ENCODE assay signal across 8 cellular contexts in the genomic region with DNA sequence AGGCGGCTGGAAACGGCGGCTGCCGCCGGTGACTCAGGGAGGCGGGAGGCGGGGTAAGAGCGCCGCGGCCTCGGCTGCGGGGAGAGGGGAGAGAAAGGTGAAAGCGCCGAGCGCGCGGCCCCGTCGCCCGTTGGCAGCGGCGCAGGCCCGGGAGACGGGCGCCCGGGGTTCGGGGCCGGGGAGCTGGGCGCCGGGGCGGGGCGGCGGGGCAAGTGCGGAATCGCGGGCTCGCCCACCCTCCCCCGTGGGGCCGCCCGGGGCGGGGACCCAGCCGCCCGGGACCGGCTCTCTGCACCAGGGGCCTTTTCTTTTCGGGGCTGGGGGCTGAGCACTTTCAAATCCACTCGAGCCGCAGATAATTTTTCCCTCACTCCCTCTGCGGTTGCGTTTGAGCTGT. TPM values are rescaled to one million over a fixed set of nuclear protein-coding genes. Genes with fewer than 3 reads are reported as not detected.
DNase-seq lines count a peak whose midpoint lies in the region; ATAC-seq and TF ChIP-seq lines count a peak whose summit lies in the region.

No MANE protein-coding gene starts in this region.

- no peaks in the 10 kb centered on the region for H4K20me1 ChIP-seq in GM23338 (replicated peaks; ENCODE audit: insufficient read depth)

- intact Hi-C loops in testis (cut with DNase I; ENCODE audit: low total_unique reads) = no loop called here

- peak overlapping the region; percentile 91 to 99 (median 96) for H3K4me3 Mint-ChIP-seq in CD4-positive, CD25-positive, alpha-beta regulatory T cell
- H3K4me3 Mint-ChIP-seq in GM23338 (peak overlapping the region; percentile 85), WTC11 (peak overlapping the region; percentile 84)

- POLR2A ChIA-PET in WTC11 (lab: Charles Lee) = interaction anchor here (0.5 to 1.7 kb wide), 12 partner anchors 9 to 246 kb away, joined by 3 to 10 read pairs (median 3); a partner anchor contains a TSS

- ATAC-seq in CD4-positive, CD25-positive, alpha-beta regulatory T cell (ENCODE audit: low read depth in 2 of 2) = no peak
- ATAC-seq in GM23338 (no peak), WTC11 (no peak), GM21786 (IDR thresholded peaks at IDR 0.05; ENCODE audit: unreplicated experiment) (no peak)

- H3K36me3 ChIP-seq in CD4-positive, CD25-positive, alpha-beta regulatory T cell (ENCODE audit: control insufficient read depth, insufficient read depth, low read length) = peaks cover 13% of the 10 kb centered on the region
- H3K36me3 ChIP-seq in GM23338 (ENCODE audit: insufficient read depth) = peaks cover 12% of the 10 kb centered on the region; the same call in 1 of the 2 replicates
- H3K36me3 ChIP-seq in iPS-15b (ENCODE audit: control insufficient read depth, insufficient read depth, low read length) = no peaks in the 10 kb centered on the region
- H3K36me3 ChIP-seq in testis (ENCODE audit: low read depth, missing control alignments) = no peaks in the 10 kb centered on the region

- H3K36me3 Mint-ChIP-seq in CD4-positive, CD25-positive, alpha-beta regulatory T cell = peaks cover 22% of the 10 kb centered on the region
- H3K36me3 Mint-ChIP-seq in GM23338 (ENCODE audit: low read depth) (peaks cover 31% of the 10 kb centered on the region), WTC11 (peaks cover 61% of the 10 kb centered on the region)

- peak overlapping the region; percentile 89 for H3K27ac ChIP-seq in CD4-positive, CD25-positive, alpha-beta regulatory T cell (ENCODE audit: insufficient read depth, low read length, poor library complexity, severe bottlenecking)
- H3K27ac ChIP-seq in GM23338 (ENCODE audit: low read depth) (no peak overlapping the region), testis (peak overlapping the region; percentile 95 to 97)

- peak; percentile 93 for TF ChIP-seq POLR2A in testis (IDR thresholded peaks at IDR 0.05)

- peak overlapping the region; percentile 95 to 99 (median 98) for H3K27ac Mint-ChIP-seq in CD4-positive, CD25-positive, alpha-beta regulatory T cell
- H3K27ac Mint-ChIP-seq in GM23338 = peak overlapping the region; percentile 100
- H3K27ac Mint-ChIP-seq in WTC11 = peak overlapping the region; percentile 83

- H2AFZ ChIP-seq in GM23338 = no peak overlapping the region

- peaks cover 0 to 29% (median 13%) of the 10 kb centered on the region in 7 donors for H3K9me3 Mint-ChIP-seq in CD4-positive, CD25-positive, alpha-beta regulatory T cell
- H3K9me3 Mint-ChIP-seq in GM23338 = peaks cover 42% of the 10 kb centered on the region
- peaks cover 38% of the 10 kb centered on the region for H3K9me3 Mint-ChIP-seq in WTC11

- no peak for TF ChIP-seq CTCF in GM23338 (conservative IDR thresholded peaks at IDR 0.05; ENCODE audit: low read depth in 2 of 2)
- no peak for TF ChIP-seq CTCF in WTC11 (IDR thresholded peaks at IDR 0.05)
- TF ChIP-seq CTCF in testis (IDR thresholded peaks at IDR 0.05) = no peak

- peaks cover 14% of the 10 kb centered on the region for H3K27me3 Mint-ChIP-seq in CD4-positive, CD25-positive, alpha-beta regulatory T cell
- H3K27me3 Mint-ChIP-seq in GM23338 (ENCODE audit: insufficient read depth, low read depth, poor library complexity) = peaks cover 24% of the 10 kb centered on the region
- H3K27me3 Mint-ChIP-seq in WTC11 (ENCODE audit: low read depth) = peaks cover 32% of the 10 kb centered on the region

- no peak for DNase-seq in CD4-positive, CD25-positive, alpha-beta regulatory T cell
- DNase-seq in GM23338 (ENCODE audit: low spot score) = peak; percentile 7
- no peak for DNase-seq in WTC11 (ENCODE audit: low spot score)
- no peak for DNase-seq in testis
- no peak for DNase-seq in NCI-H2029 treated with DMSO at 0.1 percent for 48 hours (lab: John Stamatoyannopoulos, UW)
- no peak for DNase-seq in NCI-H1105 treated with DMSO at 0.1 percent for 48 hours (lab: John Stamatoyannopoulos, UW)

- 0 to 1% methylated on average over 4 to 45 of the region's 49 CpGs for WGBS in testis, 2 donors

- H3K79me2 ChIP-seq in GM23338 (replicated peaks; ENCODE audit: insufficient read depth) = peaks cover 37% of the 10 kb centered on the region

- H3K4me1 Mint-ChIP-seq in CD4-positive, CD25-positive, alpha-beta regulatory T cell = peaks cover 28 to 54% (median 44%) of the 10 kb centered on the region in 4 donors
- H3K4me1 Mint-ChIP-seq in GM23338 (peaks cover 11% of the 10 kb centered on the region; the same call in 2 of the 3 replicates), WTC11 (peaks cover 21% of the 10 kb centered on the region)

- peak overlapping the region; percentile 41 for H3K4me3 ChIP-seq in CD4-positive, CD25-positive, alpha-beta regulatory T cell (ENCODE audit: low read depth, low read length)
- H3K4me3 ChIP-seq in GM23338 (peak overlapping the region; percentile 68), iPS-15b (ENCODE audit: low read depth, low read length) (peak overlapping the region; percentile 46), testis (peak overlapping the region; percentile 88 to 91)

- CTCF ChIA-PET in WTC11 (lab: Charles Lee) = interaction anchor here (0.7 to 2.5 kb wide), 5 partner anchors 8 to 221 kb away, joined by 3 to 10 read pairs (median 3); no protein-coding TSS in a partner anchor

- peaks cover 2% of the 10 kb centered on the region for H3K27me3 ChIP-seq in CD4-positive, CD25-positive, alpha-beta regulatory T cell (ENCODE audit: control insufficient read depth, insufficient read depth, low read length)
- 0 out of 2 replicates have a peak, but pooled peaks cover 6% of the 10 kb centered on the region for H3K27me3 ChIP-seq in GM23338 (ENCODE audit: insufficient read depth)
- no peaks in the 10 kb centered on the region for H3K27me3 ChIP-seq in iPS-15b (ENCODE audit: control insufficient read depth, insufficient read depth, low read length)
- no peaks in the 10 kb centered on the region for H3K27me3 ChIP-seq in testis

- no peak overlapping the region for H3K9ac ChIP-seq in iPS-15b (ENCODE audit: low read depth, low read length)

- H3K9me3 ChIP-seq in CD4-positive, CD25-positive, alpha-beta regulatory T cell (ENCODE audit: control insufficient read depth in 2 of 2, low read length in 2 of 2) = peaks cover 27 to 28% of the 10 kb centered on the region in 2 experiments
- H3K9me3 ChIP-seq in iPS-15b (ENCODE audit: control insufficient read depth, insufficient read depth, low read length) (peaks cover 4% of the 10 kb centered on the region), testis (no peaks in the 10 kb centered on the region)

- H3F3A ChIP-seq in GM23338 (replicated peaks; ENCODE audit: low read depth) = no peaks in the 10 kb centered on the region; the same call in 1 of the 2 replicates

- H3K4me1 ChIP-seq in CD4-positive, CD25-positive, alpha-beta regulatory T cell (ENCODE audit: control insufficient read depth, insufficient read depth, low read length, poor library complexity, severe bottlenecking) = peaks cover 44% of the 10 kb centered on the region
- H3K4me1 ChIP-seq in GM23338 (ENCODE audit: insufficient read depth) (no peaks in the 10 kb centered on the region), iPS-15b (ENCODE audit: control insufficient read depth, insufficient read depth, low read length) (peaks cover 3% of the 10 kb centered on the region), testis (peaks cover 25% of the 10 kb centered on the region)

- no peak overlapping the region; the same call in 1 of the 2 replicates for H3K4me2 ChIP-seq in GM23338

- no peaks in the 10 kb centered on the region for H3K9me2 ChIP-seq in GM23338 (ENCODE audit: insufficient read depth)

TF ChIP-seq in GM23338, 12 proteins besides CTCF, POLR2A, EP300 and RAD21 (continues in another document):
- peak; percentile 84 for TF ChIP-seq POLR2AphosphoS5 (IDR thresholded peaks at IDR 0.05; ENCODE audit: low read depth)

TF ChIP-seq in WTC11, 78 proteins besides CTCF, POLR2A, EP300 and RAD21:
- TF ChIP-seq, protein P1, sequence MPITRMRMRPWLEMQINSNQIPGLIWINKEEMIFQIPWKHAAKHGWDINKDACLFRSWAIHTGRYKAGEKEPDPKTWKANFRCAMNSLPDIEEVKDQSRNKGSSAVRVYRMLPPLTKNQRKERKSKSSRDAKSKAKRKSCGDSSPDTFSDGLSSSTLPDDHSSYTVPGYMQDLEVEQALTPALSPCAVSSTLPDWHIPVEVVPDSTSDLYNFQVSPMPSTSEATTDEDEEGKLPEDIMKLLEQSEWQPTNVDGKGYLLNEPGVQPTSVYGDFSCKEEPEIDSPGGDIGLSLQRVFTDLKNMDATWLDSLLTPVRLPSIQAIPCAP (CRISPR knock-in tag; IDR thresholded peaks at IDR 0.05) = no peak
- no peak for TF ChIP-seq ZNF219 (CRISPR knock-in tag; IDR thresholded peaks at IDR 0.05; ENCODE audit: borderline replicate concordance)
TF ChIP-seq in WTC11: peak in this region for 0.

RNA-seq across cellular contexts. Expression of a gene that starts 0.2 kb away (rescaled TPM):
- total RNA-seq in CD4-positive, CD25-positive, alpha-beta regulatory T cell = 138 TPM
- 10 to 100 TPM; 22.7 to 32.9 (median 28.5) TPM for polyA plus RNA-seq in CD4-positive, CD25-positive, alpha-beta regulatory T cell
- 21.8 and 24.6 TPM in 2 replicates for total RNA-seq in GM23338 (2014; rRNA removed; shearing (Covaris generic))
- polyA plus RNA-seq in GM23338 (2016; fragmentation: Nextera tagmentation; extraction: Ambion mirVana) (7.4 and 8.9 TPM in 2 replicates), testis (ENCODE audit: insufficient read depth, low read depth, low replicate concordance) (126 TPM)
- total RNA-seq in WTC11 (2021) (34.2 to 46.2 TPM (median 45.4 TPM) in 3 replicates), testis (100 to 1,000 TPM in 1 of 2 donors, 10 to 100 TPM in 1; 88.8 to 106 TPM)
